In genomic region chr5:168917947-168918600, GRCh38 we compare ENCODE assay signal across 1 cellular context.
TF ChIP-seq lines count a peak whose summit lies in the region.

No MANE protein-coding gene starts in this region.

TF ChIP-seq in SK-N-SH, 30 proteins besides CTCF, POLR2A, EP300 and RAD21 (continued from another document):
- no peak for TF ChIP-seq USF1 (IDR thresholded peaks at IDR 0.05; ENCODE audit: borderline replicate concordance, low read depth)
